ENCODE assay signal across 8 cellular contexts in genomic region chr13:114148521-114148855, GRCh38. TPM values are rescaled to one million over a fixed set of nuclear protein-coding genes. Genes with fewer than 3 reads are reported as not detected.
DNase-seq lines count a peak whose midpoint lies in the region; ATAC-seq and TF ChIP-seq lines count a peak whose summit lies in the region.

No MANE protein-coding gene starts in this region.

- no peaks in the 10 kb centered on the region for H3K79me2 ChIP-seq in KMS-11 (ENCODE audit: insufficient read depth, low read depth)

- intact Hi-C loops in testis (cut with DNase I; ENCODE audit: low total_unique reads): no loop called here

- no peak for TF ChIP-seq POLR2A in testis (IDR thresholded peaks at IDR 0.05)

- H3K4me2 ChIP-seq in KMS-11: peak overlapping the region; percentile 73

- peak overlapping the region; percentile 47 for H3K9ac ChIP-seq in KMS-11

- H3K9me3 ChIP-seq in testis: no peaks in the 10 kb centered on the region

- H3K27ac ChIP-seq in KMS-11 (peak overlapping the region; percentile 75), testis (no peak overlapping the region)

- peak; percentile 87 for ATAC-seq in GM21515 (IDR thresholded peaks at IDR 0.05; ENCODE audit: unreplicated experiment)

- H3K36me3 ChIP-seq in GM06990 (ENCODE audit: control insufficient read depth, insufficient read depth, low read length): no peaks in the 10 kb centered on the region
- no peaks in the 10 kb centered on the region for H3K36me3 ChIP-seq in KMS-11 (ENCODE audit: insufficient read depth)
- H3K36me3 ChIP-seq in testis (ENCODE audit: low read depth, missing control alignments): no peaks in the 10 kb centered on the region

- peak; percentile 57 for DNase-seq in GM06990 (ENCODE audit: extremely low read depth, insufficient read length)
- peak; percentile 80 for DNase-seq in activated T-cell treated with anti-CD3 and anti-CD28 coated beads, Interleukin-2, amount 50 U/mL, for 1 hour
- peak; percentile 56 to 65 for DNase-seq in stimulated activated CD4-positive, alpha-beta T cell treated with anti-CD3 and anti-CD28 coated beads, Interleukin-2, amount 100 ng/mL, for 48 hours
- no peak for DNase-seq in epidermal melanocyte (ENCODE audit: insufficient read length, low spot score)
- DNase-seq in testis: no peak
- DNase-seq in retina: no peak

- no peaks in the 10 kb centered on the region for H3K27me3 ChIP-seq in GM06990 (replicated peaks; ENCODE audit: control insufficient read depth, insufficient read depth, low read length)
- H3K27me3 ChIP-seq in KMS-11 (ENCODE audit: insufficient read depth, low read depth): no peaks in the 10 kb centered on the region
- H3K27me3 ChIP-seq in testis: no peaks in the 10 kb centered on the region

- TF ChIP-seq CTCF in GM06990 (IDR thresholded peaks at IDR 0.05; ENCODE audit: insufficient read depth, low read length, poor library complexity, severe bottlenecking) (no peak), KMS-11 (conservative IDR thresholded peaks at IDR 0.05; ENCODE audit: low read depth, low read length) (no peak), testis (IDR thresholded peaks at IDR 0.05) (no peak)

- no peaks in the 10 kb centered on the region for H4K20me1 ChIP-seq in KMS-11 (ENCODE audit: insufficient read depth)

- WGBS in testis, 2 donors: 81 to 90% methylated on average over 8 of the region's 8 CpGs

- H2AFZ ChIP-seq in KMS-11 (ENCODE audit: low read depth): peak overlapping the region; percentile 65; the same call in 1 of the 2 replicates

- H3K4me3 ChIP-seq in GM06990 (replicated peaks; ENCODE audit: low read depth, low read length) (no peak overlapping the region), KMS-11 (IDR thresholded peaks at IDR 0.05; ENCODE audit: insufficient read depth, low read depth, low read length) (no peak overlapping the region), testis (no peak overlapping the region)

- H3K4me1 ChIP-seq in KMS-11 (ENCODE audit: low read depth, poor library complexity, severe bottlenecking) (peaks cover 26% of the 10 kb centered on the region), testis (no peaks in the 10 kb centered on the region)

RNA-seq across cellular contexts. Expression of gene RASA3, which starts 16.1 kb away (rescaled TPM):
- total RNA-seq in testis: 10 to 100 TPM; 16.4 to 21.6 TPM
- 13.2 TPM for polyA plus RNA-seq in testis (ENCODE audit: insufficient read depth, low read depth, low replicate concordance)

RNA-seq across cellular contexts. Expression of gene CFAP97D2, which starts 30.6 kb away (rescaled TPM):
- total RNA-seq in testis: 1 to 10 TPM; 1.5 to 2.3 TPM
- 2.7 TPM for polyA plus RNA-seq in testis (ENCODE audit: insufficient read depth, low read depth, low replicate concordance)

Comparison
In these comparisons a context has a peak if more than half of its experiments do, and no peak if none do; other contexts are left out.
1. DNase-seq: peak in GM06990 (single experiment), activated T-cell treated with anti-CD3 and anti-CD28 coated beads, Interleukin-2, amount 50 U/mL, for 1 hour (single experiment) and stimulated activated CD4-positive, alpha-beta T cell treated with anti-CD3 and anti-CD28 coated beads, Interleukin-2, amount 100 ng/mL, for 48 hours (2 of 2); none in epidermal melanocyte (single experiment), testis (single experiment) and retina (single experiment).